27 cellular contexts compared by ENCODE assay signal in genomic region chr2:60350791-60351190, GRCh38.
DNase-seq lines count a peak whose midpoint lies in the region; ATAC-seq, FAIRE-seq and TF ChIP-seq lines count a peak whose summit lies in the region.
"Had no signal": no experiment of that assay in that cellular context is flagged by ENCODE, and none has a peak within 500 bp of the region (broad histone marks: within the 10 kb centered on the region; RNA-seq: fewer than 3 reads in every experiment).

No MANE protein-coding gene starts in this region.

- peaks cover 40% of the 10 kb centered on the region for H3K27me3 Mint-ChIP-seq in endodermal cell (ENCODE audit: insufficient read depth)

- no peak overlapping the region for H3K14ac ChIP-seq in trophoblast cell (ENCODE audit: low read length)

- H3K36me3 ChIP-seq in endodermal cell (ENCODE audit: control insufficient read depth, insufficient read depth, low read length) (no peaks in the 10 kb centered on the region), trophoblast cell (ENCODE audit: control insufficient read depth in 1 of 2, insufficient read depth in 2 of 2, low read length in 2 of 2) (no peaks in the 10 kb centered on the region), H7 (replicated peaks; ENCODE audit: control insufficient read depth, insufficient read depth, low read length) (no peaks in the 10 kb centered on the region), sigmoid colon (no peaks in the 10 kb centered on the region), body of pancreas (replicated peaks in 1 of 2; ENCODE audit: insufficient read depth in 1 of 2, low read depth in 2 of 2) (no peaks in the 10 kb centered on the region)
- H3K36me3 ChIP-seq: gastrocnemius medialis, lower lobe of right lung had no signal

- H2AK5ac ChIP-seq in trophoblast cell (ENCODE audit: low read length), result no peak overlapping the region

- H3K4ac ChIP-seq in trophoblast cell (ENCODE audit: low read depth, low read length), result no peak overlapping the region

- H3K4me2 ChIP-seq in trophoblast cell (ENCODE audit: low read length), result no peak overlapping the region

- no peaks in the 10 kb centered on the region for H3K79me2 ChIP-seq in trophoblast cell (ENCODE audit: control insufficient read depth, insufficient read depth, low read length, poor library complexity)

- TF ChIP-seq POLR2A in sigmoid colon (IDR thresholded peaks at IDR 0.05), result no peak
- no peak for TF ChIP-seq POLR2A in body of pancreas (IDR thresholded peaks at IDR 0.05)

- H3K9me3 ChIP-seq in endodermal cell (ENCODE audit: control insufficient read depth, low read length), result no peaks in the 10 kb centered on the region
- peaks cover 2% of the 10 kb centered on the region for H3K9me3 ChIP-seq in trophoblast cell (ENCODE audit: insufficient read depth, low read depth, low read length)
- H3K9me3 ChIP-seq in sigmoid colon, result peaks cover 0 to 3% (median 0%) of the 10 kb centered on the region in 4 donors
- no peaks in the 10 kb centered on the region for H3K9me3 ChIP-seq in body of pancreas
- H3K9me3 ChIP-seq: gastrocnemius medialis, lower lobe of right lung had no signal

- no peak overlapping the region for H3K4me3 Mint-ChIP-seq in endodermal cell
- H3K4me3 Mint-ChIP-seq: activated CD8-positive, alpha-beta memory T cell treated with anti-CD3 and anti-CD28 coated beads, Interleukin-2, amount 10 ng/mL, durations not matched to agents 7 days and 5 days; activated naive CD4-positive, alpha-beta T cell treated with anti-CD3 and anti-CD28 coated beads for 36 hours; activated T-cell treated with anti-CD3 and anti-CD28 coated beads, Interleukin-2, amount 50 U/mL, for 72 hours; type B pancreatic cell had no signal

- intact Hi-C loops in sigmoid colon (cut with DNase I) (no loop called here), body of pancreas (cut with DNase I) (no loop called here)

- H2BK5ac ChIP-seq in trophoblast cell (ENCODE audit: low read depth, low read length, poor library complexity), result no peak overlapping the region

- no peaks in the 10 kb centered on the region for H3K36me3 Mint-ChIP-seq in endodermal cell (ENCODE audit: low read depth)
- H3K36me3 Mint-ChIP-seq: activated CD8-positive, alpha-beta memory T cell treated with anti-CD3 and anti-CD28 coated beads, Interleukin-2, amount 10 ng/mL, durations not matched to agents 7 days and 5 days; type B pancreatic cell had no signal

- no peak overlapping the region for H4K91ac ChIP-seq in trophoblast cell (ENCODE audit: low read depth, low read length)

- no peak overlapping the region for H4K12ac ChIP-seq in trophoblast cell (ENCODE audit: low read depth, low read length)

- H4K8ac ChIP-seq in trophoblast cell (ENCODE audit: low read depth, low read length), result no peak overlapping the region

- no peak for TF ChIP-seq CTCF in endodermal cell (conservative IDR thresholded peaks at IDR 0.05)
- TF ChIP-seq CTCF in sigmoid colon (IDR thresholded peaks at IDR 0.05), result no peak
- no peak for TF ChIP-seq CTCF in body of pancreas (IDR thresholded peaks at IDR 0.05)

- H3K18ac ChIP-seq in trophoblast cell (ENCODE audit: low read length), result no peak overlapping the region

- ATAC-seq in body of pancreas, result no peak
- ATAC-seq: activated CD8-positive, alpha-beta memory T cell treated with anti-CD3 and anti-CD28 coated beads, Interleukin-2, amount 10 ng/mL, durations not matched to agents 7 days and 5 days; activated T-cell treated with anti-CD3 and anti-CD28 coated beads, Interleukin-2, amount 50 U/mL, for 72 hours; esophagus mucosa; gastrocnemius medialis; HCT116; lower lobe of right lung had no signal

- H3K4me1 ChIP-seq in endodermal cell (ENCODE audit: control insufficient read depth, insufficient read depth, low read length), result peaks cover 5% of the 10 kb centered on the region
- H3K4me1 ChIP-seq in trophoblast cell (ENCODE audit: control insufficient read depth in 1 of 2, insufficient read depth in 2 of 2, low read length in 2 of 2), result peaks cover 4 to 5% of the 10 kb centered on the region in 2 experiments
- no peaks in the 10 kb centered on the region for H3K4me1 ChIP-seq in sigmoid colon
- H3K4me1 ChIP-seq in body of pancreas, result no peaks in the 10 kb centered on the region
- H3K4me1 ChIP-seq: gastrocnemius medialis, lower lobe of right lung had no signal

- H3K9me3 Mint-ChIP-seq in endodermal cell, result peaks cover 3% of the 10 kb centered on the region
- H3K9me3 Mint-ChIP-seq: activated naive CD4-positive, alpha-beta T cell treated with anti-CD3 and anti-CD28 coated beads for 36 hours; activated T-cell treated with anti-CD3 and anti-CD28 coated beads, Interleukin-2, amount 50 U/mL, for 72 hours had no signal

- H3K9ac ChIP-seq in endodermal cell (ENCODE audit: extremely low read depth, low read length, poor library complexity, severe bottlenecking) (no peak overlapping the region), trophoblast cell (ENCODE audit: low read length) (no peak overlapping the region)

- peak; percentile 80 for FAIRE-seq in GM18507 (lab: Jason Lieb, UNC)
- FAIRE-seq: bronchial epithelial cell, colon had no signal

- H3K27ac Mint-ChIP-seq in endodermal cell, result no peak overlapping the region
- H3K27ac Mint-ChIP-seq: activated CD8-positive, alpha-beta memory T cell treated with anti-CD3 and anti-CD28 coated beads, Interleukin-2, amount 10 ng/mL, durations not matched to agents 7 days and 5 days; activated naive CD4-positive, alpha-beta T cell treated with anti-CD3 and anti-CD28 coated beads for 36 hours; activated T-cell treated with anti-CD3 and anti-CD28 coated beads, Interleukin-2, amount 50 U/mL, for 72 hours; type B pancreatic cell had no signal

- H2AFZ ChIP-seq in trophoblast cell (ENCODE audit: insufficient read depth, low read length, poor library complexity), result no peak overlapping the region

- no peaks in the 10 kb centered on the region for H3K79me1 ChIP-seq in trophoblast cell (ENCODE audit: low read length)

- 78 to 100% methylated on average over 1 to 4 of the region's 4 CpGs for WGBS in endodermal cell (ENCODE audit: insufficient coverage in 1 of 2, insufficient read length in 1 of 2), 2 experiments
- no CpG with 5 or more reads among the region's 4 CpGs for WGBS in trophoblast cell (ENCODE audit: extremely low coverage, insufficient coverage, insufficient read length)
- 34 to 43% methylated on average over 4 of the region's 4 CpGs for WGBS in sigmoid colon, 2 donors
- 53 to 93% methylated on average over 4 of the region's 4 CpGs for WGBS in body of pancreas, 2 donors

- H3K27ac ChIP-seq in endodermal cell (ENCODE audit: low read depth, low read length) (no peak overlapping the region), trophoblast cell (ENCODE audit: low read depth, low read length) (no peak overlapping the region), sigmoid colon (no peak overlapping the region), body of pancreas (no peak overlapping the region)
- H3K27ac ChIP-seq: gastrocnemius medialis, lower lobe of right lung had no signal

- H2BK120ac ChIP-seq in trophoblast cell (ENCODE audit: insufficient read depth, low read length, poor library complexity), result no peak overlapping the region

- H3K4me1 Mint-ChIP-seq in endodermal cell, result peaks cover 5% of the 10 kb centered on the region

- DNase-seq in GM18507 (ENCODE audit: extremely low spot score, insufficient read length, low read depth) (no peak), NAMALWA (ENCODE audit: low spot score) (peak; percentile 88), endodermal cell (peak; percentile 18), trophoblast cell (peak; percentile 51 to 80), GDM1 (lab: John Stamatoyannopoulos, UW) (no peak), H7 (no peak), sigmoid colon (no peak), body of pancreas (no peak)
- DNase-seq: activated CD4-positive, alpha-beta T cell treated with anti-CD3 and anti-CD28 coated beads for 48 hours; activated CD8-positive, alpha-beta memory T cell treated with anti-CD3 and anti-CD28 coated beads, Interleukin-2, amount 10 ng/mL, durations not matched to agents 7 days and 5 days; activated naive CD4-positive, alpha-beta T cell treated with anti-CD3 and anti-CD28 coated beads for 36 hours; activated T-cell treated with anti-CD3 and anti-CD28 coated beads, Interleukin-2, amount 50 U/mL, for 72 hours; amygdala; DMS53; effector memory CD4-positive, alpha-beta T cell; gastrocnemius medialis; GF-D8; hypothalamus; lower lobe of right lung; NCI-H446 treated with DMSO at 0.1 percent for 48 hours; stimulated activated CD8-positive, alpha-beta memory T cell treated with anti-CD3 and anti-CD28 coated beads, Interleukin-4, amount 100 ng/mL, for 48 hours; T-helper 2 cell had no signal

- H3K4me3 ChIP-seq in endodermal cell (ENCODE audit: low read length) (no peak overlapping the region), trophoblast cell (ENCODE audit: low read depth, low read length) (no peak overlapping the region), H7 (ENCODE audit: insufficient read depth, low read depth, low read length) (no peak overlapping the region), sigmoid colon (no peak overlapping the region), body of pancreas (no peak overlapping the region)
- H3K4me3 ChIP-seq: gastrocnemius medialis, lower lobe of right lung had no signal

- H3K27me3 ChIP-seq in endodermal cell (ENCODE audit: control insufficient read depth, insufficient read depth, low read length, poor library complexity, severe bottlenecking), result peaks cover 4% of the 10 kb centered on the region
- H3K27me3 ChIP-seq in trophoblast cell (ENCODE audit: insufficient read depth, low read length), result no peaks in the 10 kb centered on the region
- no peaks in the 10 kb centered on the region for H3K27me3 ChIP-seq in H7 (ENCODE audit: control insufficient read depth, insufficient read depth, low read length)
- no peaks in the 10 kb centered on the region for H3K27me3 ChIP-seq in sigmoid colon
- no peaks in the 10 kb centered on the region for H3K27me3 ChIP-seq in body of pancreas
- H3K27me3 ChIP-seq: gastrocnemius medialis had no signal

- no peak for TF ChIP-seq EP300 in sigmoid colon (IDR thresholded peaks at IDR 0.05)

- no peak overlapping the region for H3K23ac ChIP-seq in trophoblast cell (ENCODE audit: low read length)

- no peak overlapping the region for H2BK12ac ChIP-seq in trophoblast cell (ENCODE audit: low read length)

Comparison
In these comparisons a context has a peak if more than half of its experiments do, and no peak if none do; other contexts are left out.
1. DNase-seq: peak in NAMALWA (single experiment), endodermal cell (single experiment) and trophoblast cell (2 of 2); none in GM18507 (single experiment), GDM1 (single experiment), H7 (single experiment), sigmoid colon (single experiment) and body of pancreas (0 of 4).